Comparison of ENCODE assay signal across 15 cellular contexts in the genomic region with DNA sequence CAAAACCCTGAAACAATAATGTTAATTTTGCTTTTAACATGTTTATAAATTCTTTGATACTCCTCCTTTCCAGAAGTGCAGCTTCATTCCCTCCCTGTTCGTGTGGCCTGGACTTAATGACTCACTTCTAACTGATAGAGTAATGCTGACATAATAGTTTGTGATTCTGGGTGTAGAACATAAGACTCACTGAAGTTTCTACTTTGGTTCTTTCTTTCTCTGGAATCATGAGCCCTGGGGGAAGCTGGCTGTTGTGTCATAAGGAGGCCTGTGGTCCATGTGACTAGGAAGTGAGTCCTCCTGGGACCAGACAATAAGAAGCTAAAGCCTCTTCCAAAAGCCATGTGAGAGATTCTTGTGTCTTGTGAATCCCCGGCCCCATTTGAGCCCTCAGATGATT. TPM values are rescaled to one million over a fixed set of nuclear protein-coding genes. Genes with fewer than 3 reads are reported as not detected.
DNase-seq lines count a peak whose midpoint lies in the region; ATAC-seq and TF ChIP-seq lines count a peak whose summit lies in the region.
"Had no signal": no experiment of that assay in that cellular context is flagged by ENCODE, and none has a peak within 500 bp of the region (broad histone marks: within the 10 kb centered on the region; RNA-seq: fewer than 3 reads in every experiment).

No MANE protein-coding gene starts in this region.

- H3K36me3 ChIP-seq in MG63 (no peaks in the 10 kb centered on the region), mammary epithelial cell (ENCODE audit: insufficient read depth, low read length) (no peaks in the 10 kb centered on the region)

- no peak overlapping the region for H3K4me2 ChIP-seq in mammary epithelial cell (ENCODE audit: insufficient read depth, low read depth, low read length)
- H3K4me2 ChIP-seq: KMS-11 had no signal

- no peaks in the 10 kb centered on the region for H3K9me3 Mint-ChIP-seq in nephron progenitor cell
- no peaks in the 10 kb centered on the region for H3K9me3 Mint-ChIP-seq in effector memory CD8-positive, alpha-beta T cell
- H3K9me3 Mint-ChIP-seq: activated T-cell treated with anti-CD3 and anti-CD28 coated beads, Interleukin-2, amount 50 U/mL, for 72 hours had no signal

- TF ChIP-seq CTCF in mammary epithelial cell (conservative IDR thresholded peaks at IDR 0.05 in 1 of 2, IDR thresholded peaks at IDR 0.05 in 1 of 2; ENCODE audit: extremely low read depth in 1 of 2, insufficient read depth in 1 of 2, low read depth in 1 of 2, low read length in 2 of 2) (no peak), nephron progenitor cell (IDR thresholded peaks at IDR 0.05) (no peak)

- H2AFZ ChIP-seq in mammary epithelial cell (ENCODE audit: low read depth, low read length), result no peak overlapping the region

- dilution Hi-C loops in mammary epithelial cell (cut with HindIII; ENCODE audit: low sequenced_read_pairs), result loop anchor here (5.0 kb wide), 1 partner anchor 155 kb away; no protein-coding TSS in a partner anchor

- WGBS in mammary epithelial cell (ENCODE audit: low coverage, missing lambda C conversion rate), result 7% methylated on average over 2 of the region's 2 CpGs

- intact Hi-C loops in mammary epithelial cell (cut with micrococcal nuclease), result loop anchor here (2.0 kb wide), 2 partner anchors 30 to 38 kb away; a partner anchor contains a TSS

- peak overlapping the region; percentile 80 for H3K27ac ChIP-seq in mammary epithelial cell (ENCODE audit: insufficient read depth, low read depth, low read length)
- H3K27ac ChIP-seq: KMS-11 had no signal

- H3K9me3 ChIP-seq in MG63 (no peaks in the 10 kb centered on the region), mammary epithelial cell (replicated peaks; ENCODE audit: insufficient read depth, low read length) (peaks cover 2% of the 10 kb centered on the region)

- H3K4me3 ChIP-seq in MG63, result no peak overlapping the region
- no peak overlapping the region for H3K4me3 ChIP-seq in mammary epithelial cell (replicated peaks in 1 of 3; ENCODE audit: insufficient read depth in 1 of 3, low read depth in 2 of 3, low read length in 3 of 3)

- DNase-seq in COLO829 (ENCODE audit: low spot score) (peak; percentile 86), MG63 (peak; percentile 13), mammary epithelial cell (peak; percentile 97), kidney tubule cell (ENCODE audit: low spot score) (peak; percentile 89), nephron progenitor cell (no peak), T-helper 2 cell (no peak)
- no peak for DNase-seq in effector memory CD8-positive, alpha-beta T cell
- DNase-seq: activated CD4-positive, CD25-positive, alpha-beta regulatory T cell treated with anti-CD3 and anti-CD28 coated beads, Interleukin-2, amount 50 U/mL, for 72 hours; activated T-cell treated with anti-CD3 and anti-CD28 coated beads, Interleukin-2, amount 50 U/mL, for 72 hours; C1 segment of cervical spinal cord; naive B cell had no signal

- H3K27me3 ChIP-seq in MG63, result no peaks in the 10 kb centered on the region
- no peaks in the 10 kb centered on the region for H3K27me3 ChIP-seq in mammary epithelial cell (ENCODE audit: insufficient read depth, low read length)

- H3K9ac ChIP-seq in mammary epithelial cell (ENCODE audit: insufficient read depth, low read length), result no peak overlapping the region
- H3K9ac ChIP-seq: KMS-11 had no signal

- no peak for ATAC-seq in effector memory CD8-positive, alpha-beta T cell (replicated peaks)
- no peak for ATAC-seq in GM21423 (IDR thresholded peaks at IDR 0.05; ENCODE audit: unreplicated experiment)
- ATAC-seq: sciatic nerve had no signal

- no peaks in the 10 kb centered on the region for H3K36me3 Mint-ChIP-seq in nephron progenitor cell (ENCODE audit: low read depth)
- H3K36me3 Mint-ChIP-seq in effector memory CD8-positive, alpha-beta T cell (ENCODE audit: insufficient read depth), result no peaks in the 10 kb centered on the region
- H3K36me3 Mint-ChIP-seq: brain, naive B cell had no signal

- BruUV-seq in mammary epithelial cell (replicated peaks; lab: Mats Ljungman, UMichigan), result no TSS peak

- H3K4me3 Mint-ChIP-seq in nephron progenitor cell, result no peak overlapping the region
- H3K4me3 Mint-ChIP-seq in effector memory CD8-positive, alpha-beta T cell, result no peak overlapping the region
- H3K4me3 Mint-ChIP-seq: activated T-cell treated with anti-CD3 and anti-CD28 coated beads, Interleukin-2, amount 50 U/mL, for 72 hours; brain had no signal

- H3K27ac Mint-ChIP-seq in nephron progenitor cell, result no peak overlapping the region
- H3K27ac Mint-ChIP-seq in effector memory CD8-positive, alpha-beta T cell, result no peak overlapping the region
- H3K27ac Mint-ChIP-seq: activated T-cell treated with anti-CD3 and anti-CD28 coated beads, Interleukin-2, amount 50 U/mL, for 72 hours; brain; naive B cell had no signal

- in situ Hi-C loops in mammary epithelial cell (cut with MboI; ENCODE audit: low sequenced_read_pairs in 2 of 2), result no loop called here

- CTCF ChIA-PET in mammary epithelial cell (lab: Charles Lee; ENCODE audit: low non-redundant PET), result interaction anchor here (0.6 kb wide), 1 partner anchor 101 kb away, joined by 3 read pairs; no protein-coding TSS in a partner anchor

- H3K79me2 ChIP-seq in mammary epithelial cell (ENCODE audit: insufficient read depth, low read length), result peaks cover 9% of the 10 kb centered on the region

- peaks cover 5% of the 10 kb centered on the region for H3K4me1 Mint-ChIP-seq in nephron progenitor cell
- H3K4me1 Mint-ChIP-seq in effector memory CD8-positive, alpha-beta T cell (ENCODE audit: low read depth in 2 of 2), result peaks cover 6% of the 10 kb centered on the region in 2 donors

- H3K4me1 ChIP-seq in mammary epithelial cell (ENCODE audit: insufficient read depth, low read length), result peaks cover 14% of the 10 kb centered on the region

- peaks cover 68% of the 10 kb centered on the region for H3K27me3 Mint-ChIP-seq in nephron progenitor cell (ENCODE audit: low read depth, poor library complexity)
- peaks cover 34 to 66% of the 10 kb centered on the region in 2 donors for H3K27me3 Mint-ChIP-seq in effector memory CD8-positive, alpha-beta T cell

- no peaks in the 10 kb centered on the region for H4K20me1 ChIP-seq in mammary epithelial cell (ENCODE audit: insufficient read depth, low read length)

RNA-seq across cellular contexts. Expression of a gene that starts 30.5 kb away (rescaled TPM):
- total RNA-seq in MG63 (2014; rRNA removed; shearing (Covaris generic); ENCODE audit: low replicate concordance), result not detected in 2 replicates
- under 1 TPM in 1 of 2 donors, not detected in 1; 0.33 TPM for total RNA-seq in mammary epithelial cell
- polyA plus RNA-seq in mammary epithelial cell, result 2.7 TPM
- polyA minus RNA-seq in mammary epithelial cell, result not detected

Comparison
In these comparisons a context has a peak if more than half of its experiments do, and no peak if none do; other contexts are left out.
1. DNase-seq: peak in COLO829 (single experiment), MG63 (single experiment), mammary epithelial cell (single experiment) and kidney tubule cell (single experiment); none in nephron progenitor cell (single experiment), effector memory CD8-positive, alpha-beta T cell (0 of 3) and T-helper 2 cell (0 of 5).